8 cellular contexts compared by ENCODE assay signal in genomic region chr6:21593927-21594421, GRCh38. TPM values are rescaled to one million over a fixed set of nuclear protein-coding genes. Genes with fewer than 3 reads are reported as not detected.
A peak's percentile ranks its signal among the peaks of the same experiment; 100 is the strongest.
DNase-seq lines count a peak whose midpoint lies in the region; ATAC-seq and TF ChIP-seq lines count a peak whose summit lies in the region.

No MANE protein-coding gene starts in this region.

- H3K9me3 Mint-ChIP-seq in activated B cell treated with CpG ODN at 0.5 μM for 24 hours, result no peaks in the 10 kb centered on the region

- DNase-seq in COLO829 (ENCODE audit: low spot score) (peak; percentile 33), activated B cell treated with CpG ODN at 0.5 μM for 24 hours (no peak), fibroblast of villous mesenchyme (ENCODE audit: low read depth) (peak; percentile 70), omental fat pad (ENCODE audit: low spot score) (no peak), kidney glomerular epithelial cell (lab: John Stamatoyannopoulos, UW) (no peak), amniotic stem cell (lab: John Stamatoyannopoulos, UW) (no peak)

- intact Hi-C loops in activated B cell treated with CpG ODN at 0.5 μM for 24 hours (cut with micrococcal nuclease), result loop anchor here (1.0 to 10.0 kb wide), 6 partner anchors 16 to 1299 kb away; no protein-coding TSS in a partner anchor

- peaks cover 3% of the 10 kb centered on the region for H3K27me3 Mint-ChIP-seq in activated B cell treated with CpG ODN at 0.5 μM for 24 hours

- peaks cover 6% of the 10 kb centered on the region for H3K36me3 Mint-ChIP-seq in activated B cell treated with CpG ODN at 0.5 μM for 24 hours (ENCODE audit: low read depth)

- H3K4me1 Mint-ChIP-seq in activated B cell treated with CpG ODN at 0.5 μM for 24 hours, result peaks cover 30% of the 10 kb centered on the region

- H3K27ac Mint-ChIP-seq in activated B cell treated with CpG ODN at 0.5 μM for 24 hours, result no peak overlapping the region

- ATAC-seq in GM19397 (IDR thresholded peaks at IDR 0.05; ENCODE audit: unreplicated experiment) (peak; percentile 12), HG03520 (IDR thresholded peaks at IDR 0.05; ENCODE audit: unreplicated experiment) (peak; percentile 9), activated B cell treated with CpG ODN at 0.5 μM for 24 hours (ENCODE audit: low read depth) (peak; percentile 9), omental fat pad (ENCODE audit: low FRiP score) (peak; percentile 12)

- peak overlapping the region; percentile 91 for H3K4me3 ChIP-seq in fibroblast of villous mesenchyme (ENCODE audit: low read depth, low read length)

- no peak overlapping the region for H3K4me3 Mint-ChIP-seq in activated B cell treated with CpG ODN at 0.5 μM for 24 hours

- POLR2A ChIA-PET in activated B cell treated with CpG ODN at 0.5 μM for 24 hours (lab: Charles Lee), result interaction anchor here (0.6 to 1.8 kb wide), 7 partner anchors 9 to 1274 kb away, joined by 3 to 12 read pairs (median 5); no protein-coding TSS in a partner anchor

- CTCF ChIA-PET in activated B cell treated with CpG ODN at 0.5 μM for 24 hours (lab: Charles Lee), result interaction anchor here (1.3 to 7.6 kb wide), 3 partner anchors 718 to 1058 kb away, joined by 3 to 125 read pairs (median 6); no protein-coding TSS in a partner anchor

- no peak for TF ChIP-seq CTCF in activated B cell treated with CpG ODN at 0.5 μM for 24 hours (IDR thresholded peaks at IDR 0.05)
- TF ChIP-seq CTCF in fibroblast of villous mesenchyme (IDR thresholded peaks at IDR 0.05; ENCODE audit: insufficient read depth, low read depth, low read length), result no peak
- no peak for TF ChIP-seq CTCF in omental fat pad (IDR thresholded peaks at IDR 0.05)

RNA-seq across cellular contexts. Expression of gene SOX4, which starts 0.4 kb away (rescaled TPM):
- total RNA-seq in activated B cell treated with CpG ODN at 0.5 μM for 24 hours (3.4 and 3.5 TPM in 2 replicates), fibroblast of villous mesenchyme (33.2 and 71.8 TPM in 2 replicates), omental fat pad (10 to 100 TPM in 2 of 4 donors, 1 to 10 TPM in 2; 6.8 to 12.1 (median 9.4) TPM)

Comparison
In these comparisons a context has a peak if more than half of its experiments do, and no peak if none do; other contexts are left out.
1. DNase-seq: peak in COLO829 (single experiment) and fibroblast of villous mesenchyme (single experiment); none in activated B cell treated with CpG ODN at 0.5 μM for 24 hours (single experiment), omental fat pad (single experiment), kidney glomerular epithelial cell (single experiment) and amniotic stem cell (single experiment).
2. Peak in every context shown above with its lines, with median percentiles within 50 percentile points of each other: ATAC-seq.